Comparison of ENCODE assay signal across 18 cellular contexts in the genomic region with DNA sequence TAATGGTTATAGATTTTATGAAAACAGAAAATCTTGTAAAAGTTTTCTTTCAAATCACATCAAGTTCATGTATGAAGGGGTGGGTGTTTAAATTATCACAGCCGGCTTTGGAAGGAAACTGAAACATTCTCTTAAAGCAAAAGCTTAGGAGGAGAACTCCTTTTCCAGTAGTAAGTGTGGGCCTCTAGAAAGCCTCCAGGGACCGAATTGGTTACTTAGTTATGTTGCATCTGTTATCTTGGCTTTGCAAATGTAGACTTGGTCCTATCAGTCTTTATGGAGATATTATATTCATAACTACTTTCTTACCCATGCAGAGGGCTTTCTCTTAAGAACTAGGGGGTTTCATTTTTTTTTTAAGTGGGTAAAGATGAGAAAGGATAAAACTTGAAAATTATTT. TPM values are rescaled to one million over a fixed set of nuclear protein-coding genes. Genes with fewer than 3 reads are reported as not detected.
DNase-seq lines count a peak whose midpoint lies in the region; ATAC-seq and TF ChIP-seq lines count a peak whose summit lies in the region.
"Had no signal": no experiment of that assay in that cellular context is flagged by ENCODE, and none has a peak within 500 bp of the region (broad histone marks: within the 10 kb centered on the region; RNA-seq: fewer than 3 reads in every experiment).

No MANE protein-coding gene starts in this region.

- H3K27ac ChIP-seq in left ventricle myocardium inferior (replicated peaks) (peak overlapping the region; percentile 50), right cardiac atrium (ENCODE audit: low read length) (no peak overlapping the region), aorta (ENCODE audit: low read depth in 1 of 2, low read length in 2 of 2) (no peak overlapping the region)
- H3K27ac ChIP-seq: BLaER1 treated with 17β-estradiol and CSF1 and Interleukin-3, amounts not matched to agents 10 nM and 100 nM had no signal

- peak; percentile 29 for DNase-seq in DMS79 treated with DMSO at 0.1 percent for 48 hours (lab: John Stamatoyannopoulos, UW)
- DNase-seq in DMS79 (lab: John Stamatoyannopoulos, UW): no peak
- DNase-seq in left ventricle myocardium inferior: no peak
- DNase-seq in Right ventricle myocardium superior: no peak
- no peak for DNase-seq in right cardiac atrium
- no peak for DNase-seq in SHP77 (lab: John Stamatoyannopoulos, UW)
- no peak for DNase-seq in aorta
- DNase-seq: 8988T, DMS53, GOT3, NCI-H1436 treated with DMSO at 0.1 percent for 48 hours, NCI-H2081, NCI-H2227 treated with DMSO at 0.1 percent for 48 hours, NCI-H526, OCI-M1, RPMI8226 had no signal

- H3K4me1 ChIP-seq in left ventricle myocardium inferior: peaks cover 100% of the 10 kb centered on the region
- H3K4me1 ChIP-seq in right cardiac atrium (ENCODE audit: control insufficient read depth, insufficient read depth, low read length): peaks cover 15% of the 10 kb centered on the region
- peaks cover 8 to 20% of the 10 kb centered on the region in 2 donors for H3K4me1 ChIP-seq in aorta (ENCODE audit: control insufficient read depth in 1 of 2, insufficient read depth in 2 of 2, low read length in 2 of 2)

- H3K9me3 ChIP-seq in left ventricle myocardium inferior (replicated peaks) (no peaks in the 10 kb centered on the region), right cardiac atrium (ENCODE audit: control insufficient read depth, low read length) (no peaks in the 10 kb centered on the region), aorta (ENCODE audit: control insufficient read depth, low read length) (no peaks in the 10 kb centered on the region)

- intact Hi-C loops in left ventricle myocardium inferior (cut with micrococcal nuclease): no loop called here
- intact Hi-C loops in Right ventricle myocardium superior (cut with DNase I): no loop called here
- intact Hi-C loops in right cardiac atrium (cut with DNase I): loop anchor here in 1 of 4 donors (10.0 kb wide), 1 partner anchor 122 kb away; a partner anchor contains a TSS
- intact Hi-C loops in aorta (cut with DNase I): no loop called here

- no peak for TF ChIP-seq CTCF in left ventricle myocardium inferior (IDR thresholded peaks at IDR 0.05; ENCODE audit: borderline replicate concordance)

- H3K36me3 ChIP-seq in left ventricle myocardium inferior: peaks cover 7% of the 10 kb centered on the region
- peaks cover 2% of the 10 kb centered on the region in 2 donors for H3K36me3 ChIP-seq in aorta (ENCODE audit: control insufficient read depth in 1 of 2, insufficient read depth in 2 of 2, low read length in 1 of 2)

- 22% methylated on average over 2 of the region's 2 CpGs for WGBS in right cardiac atrium
- 23 to 26% methylated on average over 2 of the region's 2 CpGs for WGBS in aorta, 2 donors

- H3K27me3 ChIP-seq in left ventricle myocardium inferior (ENCODE audit: low read depth) (no peaks in the 10 kb centered on the region), right cardiac atrium (ENCODE audit: control insufficient read depth, insufficient read depth) (no peaks in the 10 kb centered on the region), aorta (ENCODE audit: control insufficient read depth in 1 of 2, insufficient read depth in 2 of 2, low read length in 1 of 2) (no peaks in the 10 kb centered on the region)
- H3K27me3 ChIP-seq: BLaER1 treated with 17β-estradiol and CSF1 and Interleukin-3, amounts not matched to agents 10 nM and 100 nM had no signal

- H3K4me3 ChIP-seq in left ventricle myocardium inferior (peak overlapping the region; percentile 15), right cardiac atrium (ENCODE audit: low read length) (peak overlapping the region; percentile 31), aorta (ENCODE audit: low read length in 2 of 2) (no peak overlapping the region)
- H3K4me3 ChIP-seq: BLaER1 treated with 17β-estradiol and CSF1 and Interleukin-3, amounts not matched to agents 10 nM and 100 nM had no signal

- ATAC-seq in Right ventricle myocardium superior (ENCODE audit: poor library complexity): no peak
- no peak for ATAC-seq in right cardiac atrium
- no peak for ATAC-seq in GM21529 (IDR thresholded peaks at IDR 0.05; ENCODE audit: unreplicated experiment)
- no peak for ATAC-seq in aorta (ENCODE audit: low FRiP score)

RNA-seq across cellular contexts. Expression of a gene that starts 7.4 kb away (rescaled TPM):
- total RNA-seq in left ventricle myocardium inferior: 30.2 TPM
- total RNA-seq in Right ventricle myocardium superior: 26.9 TPM
- 10 to 100 TPM; 58.8 to 65.5 (median 60.7) TPM for total RNA-seq in right cardiac atrium
- polyA plus RNA-seq in right cardiac atrium: 17.6 TPM
- 10 to 100 TPM; 49.5 to 67.8 TPM for total RNA-seq in aorta
- polyA plus RNA-seq in aorta: 10 to 100 TPM; 26.9 to 36.2 TPM

Comparison
In these comparisons a context has a peak if more than half of its experiments do, and no peak if none do; other contexts are left out.
1. H3K4me3 ChIP-seq: peak in left ventricle myocardium inferior (single experiment) and right cardiac atrium (single experiment); none in aorta (0 of 2).